Comparison of ENCODE assay signal across 1 cellular context in the genomic region with DNA sequence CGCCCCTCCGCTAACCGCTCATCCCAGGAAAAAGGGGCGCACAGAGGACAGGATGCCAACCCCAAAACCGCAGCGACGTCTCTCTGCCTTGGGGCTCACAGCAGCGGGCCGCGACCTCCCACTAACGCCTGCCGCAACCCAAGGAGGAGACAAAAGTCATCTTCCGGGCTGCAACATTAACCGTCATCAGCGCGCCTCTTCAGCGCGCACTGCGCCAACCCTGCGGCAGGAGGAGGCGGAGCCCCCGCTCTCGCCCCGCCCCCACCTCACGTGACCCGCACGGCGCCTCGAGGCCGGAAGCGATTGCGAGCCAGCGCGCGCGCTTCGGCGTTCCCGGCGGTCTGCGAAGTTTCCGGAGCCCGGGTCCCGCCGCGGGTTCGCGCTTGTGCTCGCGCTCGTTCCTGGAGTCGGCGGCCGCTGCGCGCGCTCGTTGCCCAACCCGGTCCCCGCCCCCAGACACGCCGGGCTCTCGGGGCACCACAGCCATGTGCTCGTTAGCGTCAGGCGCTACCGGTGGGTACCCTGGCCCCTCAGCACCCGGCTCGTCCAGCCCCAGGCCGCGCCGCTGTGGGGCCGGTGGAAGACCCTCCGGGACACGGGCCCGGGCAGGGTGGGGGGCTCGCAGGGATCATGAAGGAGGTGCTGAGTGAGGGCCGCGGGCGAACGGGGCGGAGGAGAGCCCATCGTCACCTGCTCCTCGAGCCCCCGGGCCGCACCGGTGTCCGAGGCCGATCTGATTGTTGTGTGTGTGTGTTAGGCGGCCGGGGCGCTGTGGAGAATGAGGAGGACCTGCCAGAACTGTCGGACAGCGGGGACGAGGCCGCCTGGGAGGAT.
TF ChIP-seq lines count a peak whose summit lies in the region.

A gene (plus strand): TSS at position 455 of the 834 bp plus-strand sequence. CDS start 31 bp downstream, at position 486.

TF ChIP-seq in HEK293, 187 proteins besides CTCF, POLR2A, EP300 and RAD21 (continued from another document and continues in another):
- TF ChIP-seq, protein P1, sequence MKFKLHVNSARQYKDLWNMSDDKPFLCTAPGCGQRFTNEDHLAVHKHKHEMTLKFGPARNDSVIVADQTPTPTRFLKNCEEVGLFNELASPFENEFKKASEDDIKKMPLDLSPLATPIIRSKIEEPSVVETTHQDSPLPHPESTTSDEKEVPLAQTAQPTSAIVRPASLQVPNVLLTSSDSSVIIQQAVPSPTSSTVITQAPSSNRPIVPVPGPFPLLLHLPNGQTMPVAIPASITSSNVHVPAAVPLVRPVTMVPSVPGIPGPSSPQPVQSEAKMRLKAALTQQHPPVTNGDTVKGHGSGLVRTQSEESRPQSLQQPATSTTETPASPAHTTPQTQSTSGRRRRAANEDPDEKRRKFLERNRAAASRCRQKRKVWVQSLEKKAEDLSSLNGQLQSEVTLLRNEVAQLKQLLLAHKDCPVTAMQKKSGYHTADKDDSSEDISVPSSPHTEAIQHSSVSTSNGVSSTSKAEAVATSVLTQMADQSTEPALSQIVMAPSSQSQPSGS (tag by site-specific recombination; IDR thresholded peaks at IDR 0.05; ENCODE audit: low read depth), result no peak
- TF ChIP-seq KLF1 (tag by site-specific recombination; IDR thresholded peaks at IDR 0.05) (0 out of 2 replicates have a peak, but pooled peaks have one; percentile 21), ZNF558 (tag by site-specific recombination; IDR thresholded peaks at IDR 0.05) (no peak), ZFP37 (tag by site-specific recombination; IDR thresholded peaks at IDR 0.05) (peak; percentile 56), ZNF133 (tag by site-specific recombination; IDR thresholded peaks at IDR 0.05) (no peak), ZNF623 (tag by site-specific recombination; IDR thresholded peaks at IDR 0.05) (0 out of 2 replicates have a peak, but pooled peaks have one; percentile 20), GFI1B (tag by site-specific recombination; IDR thresholded peaks at IDR 0.05) (no peak), ZBTB8A (tag by site-specific recombination; IDR thresholded peaks at IDR 0.05) (peak; percentile 52), TRIM28 (IDR thresholded peaks at IDR 0.05; ENCODE audit: borderline replicate concordance, low read length) (0 out of 2 replicates have a peak, but pooled peaks have one; percentile 56), HOXD13 (CRISPR knock-in tag; IDR thresholded peaks at IDR 0.05; ENCODE audit: borderline replicate concordance) (0 out of 2 replicates have a peak, but pooled peaks have one; percentile 5), ZNF416 (tag by site-specific recombination; IDR thresholded peaks at IDR 0.05) (no peak), ZNF19 (tag by site-specific recombination; IDR thresholded peaks at IDR 0.05; ENCODE audit: low read depth) (no peak), ZBTB17 (tag by site-specific recombination; IDR thresholded peaks at IDR 0.05) (peak; percentile 71), ZNF354C (tag by site-specific recombination; IDR thresholded peaks at IDR 0.05; ENCODE audit: borderline replicate concordance, low read depth) (no peak), ZBTB7A (tag by site-specific recombination; IDR thresholded peaks at IDR 0.05; ENCODE audit: low read depth) (no peak), ZNF248 (tag by site-specific recombination; IDR thresholded peaks at IDR 0.05) (no peak), ZNF266 (tag by site-specific recombination; IDR thresholded peaks at IDR 0.05; ENCODE audit: low read depth) (no peak), ZNF561 (tag by site-specific recombination; IDR thresholded peaks at IDR 0.05; ENCODE audit: borderline replicate concordance) (peak; percentile 28; the same call in 1 of the 2 replicates), ZBTB21 (tag by site-specific recombination; IDR thresholded peaks at IDR 0.05) (peak; percentile 68), ZNF629 (tag by site-specific recombination; IDR thresholded peaks at IDR 0.05) (peak; percentile 91), ZNF292 (tag by site-specific recombination; IDR thresholded peaks at IDR 0.05; ENCODE audit: borderline replicate concordance, low read depth) (no peak), KLF7 (tag by site-specific recombination; IDR thresholded peaks at IDR 0.05; ENCODE audit: borderline replicate concordance) (no peak), ZNF121 (tag by site-specific recombination; IDR thresholded peaks at IDR 0.05) (no peak), ZNF302 (tag by site-specific recombination; IDR thresholded peaks at IDR 0.05; ENCODE audit: low read depth) (no peak), ZNF175 (tag by site-specific recombination; IDR thresholded peaks at IDR 0.05) (no peak), SP7 (tag by site-specific recombination; IDR thresholded peaks at IDR 0.05) (peak; percentile 85; the same call in 1 of the 2 replicates), ZNF600 (tag by site-specific recombination; IDR thresholded peaks at IDR 0.05) (no peak), SP3 (tag by site-specific recombination; IDR thresholded peaks at IDR 0.05) (peak; percentile 85), ZNF114 (tag by site-specific recombination; IDR thresholded peaks at IDR 0.05) (no peak), ZNF37A (tag by site-specific recombination; IDR thresholded peaks at IDR 0.05) (no peak), KLF9 (tag by site-specific recombination; IDR thresholded peaks at IDR 0.05; ENCODE audit: low read depth) (peak; percentile 76), ZEB2 (tag by site-specific recombination; IDR thresholded peaks at IDR 0.05) (peak; percentile 67), ZFHX2 (tag by site-specific recombination; conservative IDR thresholded peaks at IDR 0.05) (peak; percentile 45; the same call in 1 of the 2 replicates)
- TF ChIP-seq, protein P2, sequence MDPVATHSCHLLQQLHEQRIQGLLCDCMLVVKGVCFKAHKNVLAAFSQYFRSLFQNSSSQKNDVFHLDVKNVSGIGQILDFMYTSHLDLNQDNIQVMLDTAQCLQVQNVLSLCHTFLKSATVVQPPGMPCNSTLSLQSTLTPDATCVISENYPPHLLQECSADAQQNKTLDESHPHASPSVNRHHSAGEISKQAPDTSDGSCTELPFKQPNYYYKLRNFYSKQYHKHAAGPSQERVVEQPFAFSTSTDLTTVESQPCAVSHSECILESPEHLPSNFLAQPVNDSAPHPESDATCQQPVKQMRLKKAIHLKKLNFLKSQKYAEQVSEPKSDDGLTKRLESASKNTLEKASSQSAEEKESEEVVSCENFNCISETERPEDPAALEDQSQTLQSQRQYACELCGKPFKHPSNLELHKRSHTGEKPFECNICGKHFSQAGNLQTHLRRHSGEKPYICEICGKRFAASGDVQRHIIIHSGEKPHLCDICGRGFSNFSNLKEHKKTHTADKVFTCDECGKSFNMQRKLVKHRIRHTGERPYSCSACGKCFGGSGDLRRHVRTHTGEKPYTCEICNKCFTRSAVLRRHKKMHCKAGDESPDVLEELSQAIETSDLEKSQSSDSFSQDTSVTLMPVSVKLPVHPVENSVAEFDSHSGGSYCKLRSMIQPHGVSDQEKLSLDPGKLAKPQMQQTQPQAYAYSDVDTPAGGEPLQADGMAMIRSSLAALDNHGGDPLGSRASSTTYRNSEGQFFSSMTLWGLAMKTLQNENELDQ (tag by site-specific recombination; IDR thresholded peaks at IDR 0.05; ENCODE audit: low read depth), result no peak
- TF ChIP-seq, protein P3, sequence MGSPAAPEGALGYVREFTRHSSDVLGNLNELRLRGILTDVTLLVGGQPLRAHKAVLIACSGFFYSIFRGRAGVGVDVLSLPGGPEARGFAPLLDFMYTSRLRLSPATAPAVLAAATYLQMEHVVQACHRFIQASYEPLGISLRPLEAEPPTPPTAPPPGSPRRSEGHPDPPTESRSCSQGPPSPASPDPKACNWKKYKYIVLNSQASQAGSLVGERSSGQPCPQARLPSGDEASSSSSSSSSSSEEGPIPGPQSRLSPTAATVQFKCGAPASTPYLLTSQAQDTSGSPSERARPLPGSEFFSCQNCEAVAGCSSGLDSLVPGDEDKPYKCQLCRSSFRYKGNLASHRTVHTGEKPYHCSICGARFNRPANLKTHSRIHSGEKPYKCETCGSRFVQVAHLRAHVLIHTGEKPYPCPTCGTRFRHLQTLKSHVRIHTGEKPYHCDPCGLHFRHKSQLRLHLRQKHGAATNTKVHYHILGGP (tag by site-specific recombination; IDR thresholded peaks at IDR 0.05), result no peak
- TF ChIP-seq, protein P4, sequence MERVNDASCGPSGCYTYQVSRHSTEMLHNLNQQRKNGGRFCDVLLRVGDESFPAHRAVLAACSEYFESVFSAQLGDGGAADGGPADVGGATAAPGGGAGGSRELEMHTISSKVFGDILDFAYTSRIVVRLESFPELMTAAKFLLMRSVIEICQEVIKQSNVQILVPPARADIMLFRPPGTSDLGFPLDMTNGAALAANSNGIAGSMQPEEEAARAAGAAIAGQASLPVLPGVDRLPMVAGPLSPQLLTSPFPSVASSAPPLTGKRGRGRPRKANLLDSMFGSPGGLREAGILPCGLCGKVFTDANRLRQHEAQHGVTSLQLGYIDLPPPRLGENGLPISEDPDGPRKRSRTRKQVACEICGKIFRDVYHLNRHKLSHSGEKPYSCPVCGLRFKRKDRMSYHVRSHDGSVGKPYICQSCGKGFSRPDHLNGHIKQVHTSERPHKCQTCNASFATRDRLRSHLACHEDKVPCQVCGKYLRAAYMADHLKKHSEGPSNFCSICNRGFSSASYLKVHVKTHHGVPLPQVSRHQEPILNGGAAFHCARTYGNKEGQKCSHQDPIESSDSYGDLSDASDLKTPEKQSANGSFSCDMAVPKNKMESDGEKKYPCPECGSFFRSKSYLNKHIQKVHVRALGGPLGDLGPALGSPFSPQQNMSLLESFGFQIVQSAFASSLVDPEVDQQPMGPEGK (tag by site-specific recombination; IDR thresholded peaks at IDR 0.05), result peak; percentile 55
- TF ChIP-seq, protein P5, sequence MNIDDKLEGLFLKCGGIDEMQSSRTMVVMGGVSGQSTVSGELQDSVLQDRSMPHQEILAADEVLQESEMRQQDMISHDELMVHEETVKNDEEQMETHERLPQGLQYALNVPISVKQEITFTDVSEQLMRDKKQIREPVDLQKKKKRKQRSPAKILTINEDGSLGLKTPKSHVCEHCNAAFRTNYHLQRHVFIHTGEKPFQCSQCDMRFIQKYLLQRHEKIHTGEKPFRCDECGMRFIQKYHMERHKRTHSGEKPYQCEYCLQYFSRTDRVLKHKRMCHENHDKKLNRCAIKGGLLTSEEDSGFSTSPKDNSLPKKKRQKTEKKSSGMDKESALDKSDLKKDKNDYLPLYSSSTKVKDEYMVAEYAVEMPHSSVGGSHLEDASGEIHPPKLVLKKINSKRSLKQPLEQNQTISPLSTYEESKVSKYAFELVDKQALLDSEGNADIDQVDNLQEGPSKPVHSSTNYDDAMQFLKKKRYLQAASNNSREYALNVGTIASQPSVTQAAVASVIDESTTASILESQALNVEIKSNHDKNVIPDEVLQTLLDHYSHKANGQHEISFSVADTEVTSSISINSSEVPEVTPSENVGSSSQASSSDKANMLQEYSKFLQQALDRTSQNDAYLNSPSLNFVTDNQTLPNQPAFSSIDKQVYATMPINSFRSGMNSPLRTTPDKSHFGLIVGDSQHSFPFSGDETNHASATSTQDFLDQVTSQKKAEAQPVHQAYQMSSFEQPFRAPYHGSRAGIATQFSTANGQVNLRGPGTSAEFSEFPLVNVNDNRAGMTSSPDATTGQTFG (tag by site-specific recombination; IDR thresholded peaks at IDR 0.05; ENCODE audit: borderline replicate concordance), result no peak
- TF ChIP-seq, protein P6, sequence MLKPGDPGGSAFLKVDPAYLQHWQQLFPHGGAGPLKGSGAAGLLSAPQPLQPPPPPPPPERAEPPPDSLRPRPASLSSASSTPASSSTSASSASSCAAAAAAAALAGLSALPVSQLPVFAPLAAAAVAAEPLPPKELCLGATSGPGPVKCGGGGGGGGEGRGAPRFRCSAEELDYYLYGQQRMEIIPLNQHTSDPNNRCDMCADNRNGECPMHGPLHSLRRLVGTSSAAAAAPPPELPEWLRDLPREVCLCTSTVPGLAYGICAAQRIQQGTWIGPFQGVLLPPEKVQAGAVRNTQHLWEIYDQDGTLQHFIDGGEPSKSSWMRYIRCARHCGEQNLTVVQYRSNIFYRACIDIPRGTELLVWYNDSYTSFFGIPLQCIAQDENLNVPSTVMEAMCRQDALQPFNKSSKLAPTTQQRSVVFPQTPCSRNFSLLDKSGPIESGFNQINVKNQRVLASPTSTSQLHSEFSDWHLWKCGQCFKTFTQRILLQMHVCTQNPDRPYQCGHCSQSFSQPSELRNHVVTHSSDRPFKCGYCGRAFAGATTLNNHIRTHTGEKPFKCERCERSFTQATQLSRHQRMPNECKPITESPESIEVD (tag by site-specific recombination; IDR thresholded peaks at IDR 0.05), result no peak; the same call in 1 of the 2 replicates
- TF ChIP-seq, protein P7, sequence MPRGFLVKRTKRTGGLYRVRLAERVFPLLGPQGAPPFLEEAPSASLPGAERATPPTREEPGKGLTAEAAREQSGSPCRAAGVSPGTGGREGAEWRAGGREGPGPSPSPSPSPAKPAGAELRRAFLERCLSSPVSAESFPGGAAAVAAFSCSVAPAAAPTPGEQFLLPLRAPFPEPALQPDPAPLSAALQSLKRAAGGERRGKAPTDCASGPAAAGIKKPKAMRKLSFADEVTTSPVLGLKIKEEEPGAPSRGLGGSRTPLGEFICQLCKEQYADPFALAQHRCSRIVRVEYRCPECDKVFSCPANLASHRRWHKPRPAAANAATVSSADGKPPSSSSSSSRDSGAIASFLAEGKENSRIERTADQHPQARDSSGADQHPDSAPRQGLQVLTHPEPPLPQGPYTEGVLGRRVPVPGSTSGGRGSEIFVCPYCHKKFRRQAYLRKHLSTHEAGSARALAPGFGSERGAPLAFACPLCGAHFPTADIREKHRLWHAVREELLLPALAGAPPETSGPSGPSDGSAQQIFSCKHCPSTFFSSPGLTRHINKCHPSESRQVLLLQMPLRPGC (tag by site-specific recombination; IDR thresholded peaks at IDR 0.05), result 0 out of 2 replicates have a peak, but pooled peaks have one; percentile 60
- TF ChIP-seq, protein P8, sequence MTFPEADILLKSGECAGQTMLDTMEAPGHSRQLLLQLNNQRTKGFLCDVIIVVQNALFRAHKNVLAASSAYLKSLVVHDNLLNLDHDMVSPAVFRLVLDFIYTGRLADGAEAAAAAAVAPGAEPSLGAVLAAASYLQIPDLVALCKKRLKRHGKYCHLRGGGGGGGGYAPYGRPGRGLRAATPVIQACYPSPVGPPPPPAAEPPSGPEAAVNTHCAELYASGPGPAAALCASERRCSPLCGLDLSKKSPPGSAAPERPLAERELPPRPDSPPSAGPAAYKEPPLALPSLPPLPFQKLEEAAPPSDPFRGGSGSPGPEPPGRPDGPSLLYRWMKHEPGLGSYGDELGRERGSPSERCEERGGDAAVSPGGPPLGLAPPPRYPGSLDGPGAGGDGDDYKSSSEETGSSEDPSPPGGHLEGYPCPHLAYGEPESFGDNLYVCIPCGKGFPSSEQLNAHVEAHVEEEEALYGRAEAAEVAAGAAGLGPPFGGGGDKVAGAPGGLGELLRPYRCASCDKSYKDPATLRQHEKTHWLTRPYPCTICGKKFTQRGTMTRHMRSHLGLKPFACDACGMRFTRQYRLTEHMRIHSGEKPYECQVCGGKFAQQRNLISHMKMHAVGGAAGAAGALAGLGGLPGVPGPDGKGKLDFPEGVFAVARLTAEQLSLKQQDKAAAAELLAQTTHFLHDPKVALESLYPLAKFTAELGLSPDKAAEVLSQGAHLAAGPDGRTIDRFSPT (tag by site-specific recombination; IDR thresholded peaks at IDR 0.05), result no peak; the same call in 1 of the 2 replicates
- TF ChIP-seq, protein P9, sequence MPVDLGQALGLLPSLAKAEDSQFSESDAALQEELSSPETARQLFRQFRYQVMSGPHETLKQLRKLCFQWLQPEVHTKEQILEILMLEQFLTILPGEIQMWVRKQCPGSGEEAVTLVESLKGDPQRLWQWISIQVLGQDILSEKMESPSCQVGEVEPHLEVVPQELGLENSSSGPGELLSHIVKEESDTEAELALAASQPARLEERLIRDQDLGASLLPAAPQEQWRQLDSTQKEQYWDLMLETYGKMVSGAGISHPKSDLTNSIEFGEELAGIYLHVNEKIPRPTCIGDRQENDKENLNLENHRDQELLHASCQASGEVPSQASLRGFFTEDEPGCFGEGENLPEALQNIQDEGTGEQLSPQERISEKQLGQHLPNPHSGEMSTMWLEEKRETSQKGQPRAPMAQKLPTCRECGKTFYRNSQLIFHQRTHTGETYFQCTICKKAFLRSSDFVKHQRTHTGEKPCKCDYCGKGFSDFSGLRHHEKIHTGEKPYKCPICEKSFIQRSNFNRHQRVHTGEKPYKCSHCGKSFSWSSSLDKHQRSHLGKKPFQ (tag by site-specific recombination; IDR thresholded peaks at IDR 0.05), result no peak
